Comparison of ENCODE assay signal across 19 cellular contexts in the genomic region with DNA sequence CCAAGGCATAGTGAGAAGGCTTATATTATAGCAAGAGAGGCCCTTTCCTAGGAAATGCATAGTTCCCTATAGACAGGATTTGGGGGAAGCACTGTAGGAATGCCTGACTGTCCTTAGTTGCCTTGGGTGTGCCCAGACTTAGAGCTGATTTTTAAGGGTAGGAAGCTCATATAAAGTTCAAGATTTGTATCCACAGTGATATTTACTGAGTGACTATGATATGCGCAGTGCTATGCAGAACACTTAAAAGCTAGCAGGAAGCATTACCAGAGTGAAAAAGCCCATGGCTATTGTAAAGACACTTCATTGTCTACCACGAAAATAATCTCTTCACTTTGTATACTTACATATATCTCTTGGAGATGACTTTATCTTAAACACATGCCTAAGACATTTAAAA.
"Had no signal": no experiment of that assay in that cellular context is flagged by ENCODE, and none has a peak within 500 bp of the region (broad histone marks: within the 10 kb centered on the region; RNA-seq: fewer than 3 reads in every experiment).

No MANE protein-coding gene starts in this region.

- H3K9me3 ChIP-seq: esophagus muscularis mucosa, gastroesophageal sphincter, heart left ventricle, left lung, lower lobe of right lung had no signal

- H3K4me1 ChIP-seq: foreskin keratinocyte, gastroesophageal sphincter, heart left ventricle, left lung, lower lobe of right lung had no signal

- H3K79me2 ChIP-seq: hepatocyte had no signal

- H3K4me3 ChIP-seq: coronary artery, dorsolateral prefrontal cortex, esophagus muscularis mucosa, gastroesophageal sphincter, heart left ventricle, hepatocyte, left lung, lower lobe of right lung had no signal

- DNase-seq: dermis blood vessel endothelial cell; dorsolateral prefrontal cortex; effector CD4-positive, alpha-beta T cell; effector memory CD4-positive, alpha-beta T cell; foreskin keratinocyte; heart left ventricle; hypothalamus; immature natural killer cell; islet precursor cell; kidney; kidney glomerular epithelial cell; left lung; left ventricle myocardium superior; lower lobe of right lung; mesenchymal stem cell had no signal

- H3K27ac ChIP-seq: coronary artery, dorsolateral prefrontal cortex, esophagus muscularis mucosa, foreskin keratinocyte, gastroesophageal sphincter, heart left ventricle, hepatocyte, left lung, lower lobe of right lung had no signal

- H3K4me2 ChIP-seq: hepatocyte had no signal

- H3K27me3 ChIP-seq: esophagus muscularis mucosa, foreskin keratinocyte, gastroesophageal sphincter, hepatocyte, left lung had no signal

- ATAC-seq: foreskin keratinocyte, gastroesophageal sphincter, heart left ventricle, left lung, left ventricle myocardium superior, lower lobe of right lung had no signal

- H2AFZ ChIP-seq: hepatocyte had no signal
